In genomic region chr10:132166216-132166950, GRCh38 we compare ENCODE assay signal across 25 cellular contexts. TPM values are rescaled to one million over a fixed set of nuclear protein-coding genes. Genes with fewer than 3 reads are reported as not detected.
DNase-seq lines count a peak whose midpoint lies in the region; ATAC-seq and TF ChIP-seq lines count a peak whose summit lies in the region.
"Had no signal": no experiment of that assay in that cellular context is flagged by ENCODE, and none has a peak within 500 bp of the region (broad histone marks: within the 10 kb centered on the region; RNA-seq: fewer than 3 reads in every experiment).

No MANE protein-coding gene starts in this region.

- intact Hi-C loops in natural killer cell (cut with micrococcal nuclease), result loop anchor here (10.0 kb wide), 1 partner anchor 288 kb away; no protein-coding TSS in a partner anchor
- intact Hi-C loops in lower lobe of right lung (cut with DNase I), result no loop called here
- intact Hi-C loops in ascending aorta (cut with DNase I), result no loop called here

- H3K4me1 ChIP-seq in lower lobe of right lung (no peaks in the 10 kb centered on the region), ascending aorta (peaks cover 0 to 3% of the 10 kb centered on the region in 2 donors)
- H3K4me1 ChIP-seq: HAP-1 had no signal

- H3K36me3 ChIP-seq in lower lobe of right lung, result no peaks in the 10 kb centered on the region
- no peaks in the 10 kb centered on the region for H3K36me3 ChIP-seq in ascending aorta
- H3K36me3 ChIP-seq: HAP-1 had no signal

- no peaks in the 10 kb centered on the region for H3K27me3 Mint-ChIP-seq in T-helper 1 cell treated with Interleukin-12 subunit alpha and Interleukin-12 subunit beta and Interleukin-4 antibody, amounts not matched to agents 30 μg/mL and 1 μg/mL, for 36 hours (ENCODE audit: low read depth)
- H3K27me3 Mint-ChIP-seq in natural killer cell treated with Interleukin-12 subunit alpha and Interleukin-12 subunit beta and Interleukin-15 and Interleukin-18, amount 100 ng/mL, for 72 hours, result no peaks in the 10 kb centered on the region
- peaks cover 0 to 8% of the 10 kb centered on the region in 2 donors for H3K27me3 Mint-ChIP-seq in natural killer cell (ENCODE audit: low read depth in 2 of 2)
- H3K27me3 Mint-ChIP-seq: IgD-negative memory B cell had no signal

- H3K4me3 Mint-ChIP-seq in T-helper 1 cell treated with Interleukin-12 subunit alpha and Interleukin-12 subunit beta and Interleukin-4 antibody, amounts not matched to agents 30 μg/mL and 1 μg/mL, for 36 hours, result peak overlapping the region; percentile 6
- peak overlapping the region; percentile 51 for H3K4me3 Mint-ChIP-seq in natural killer cell treated with Interleukin-12 subunit alpha and Interleukin-12 subunit beta and Interleukin-15 and Interleukin-18, amount 100 ng/mL, for 72 hours
- no peak overlapping the region for H3K4me3 Mint-ChIP-seq in natural killer cell

- H3K27ac ChIP-seq in lower lobe of right lung (no peak overlapping the region), ascending aorta (no peak overlapping the region)
- H3K27ac ChIP-seq: 22Rv1, GM23248, HL-60, PC-9, RWPE1 had no signal

- H3K4me3 ChIP-seq in lower lobe of right lung (no peak overlapping the region), ascending aorta (no peak overlapping the region)
- H3K4me3 ChIP-seq: GM23248, HAP-1, PC-9 had no signal

- no peak for DNase-seq in T-helper 1 cell
- DNase-seq in natural killer cell treated with Interleukin-12 subunit alpha and Interleukin-12 subunit beta and Interleukin-15 and Interleukin-18, amount 100 ng/mL, for 72 hours (ENCODE audit: low spot score), result no peak
- DNase-seq in natural killer cell, result no peak
- peak; percentile 28 for DNase-seq in lower lobe of right lung
- no peak for DNase-seq in ascending aorta (ENCODE audit: low spot score in 2 of 2)
- no peak for DNase-seq in NK-92 treated with Interleukin-12 subunit alpha and Interleukin-12 subunit beta, amount 100 ng/mL, for 24 hours (lab: John Stamatoyannopoulos, UW)
- DNase-seq: AML-193, COR-L47, DMS 273 treated with DMSO at 0.1 percent for 48 hours, GM23248, Karpas-422, NCI-H1048, NCI-H1436, NCI-H2029, NCI-H345, NCI-H524 treated with DMSO at 0.1 percent for 48 hours, PC-9 had no signal

- peak overlapping the region; percentile 8 for H3K27ac Mint-ChIP-seq in T-helper 1 cell treated with Interleukin-12 subunit alpha and Interleukin-12 subunit beta and Interleukin-4 antibody, amounts not matched to agents 30 μg/mL and 1 μg/mL, for 36 hours
- H3K27ac Mint-ChIP-seq in natural killer cell treated with Interleukin-12 subunit alpha and Interleukin-12 subunit beta and Interleukin-15 and Interleukin-18, amount 100 ng/mL, for 72 hours, result peak overlapping the region in 1 of 2 donors; percentile 26
- no peak overlapping the region for H3K27ac Mint-ChIP-seq in natural killer cell

- peaks cover 24% of the 10 kb centered on the region for H3K4me1 Mint-ChIP-seq in T-helper 1 cell treated with Interleukin-12 subunit alpha and Interleukin-12 subunit beta and Interleukin-4 antibody, amounts not matched to agents 30 μg/mL and 1 μg/mL, for 36 hours (ENCODE audit: low read depth)
- peaks cover 16 to 18% of the 10 kb centered on the region in 2 donors for H3K4me1 Mint-ChIP-seq in natural killer cell treated with Interleukin-12 subunit alpha and Interleukin-12 subunit beta and Interleukin-15 and Interleukin-18, amount 100 ng/mL, for 72 hours (ENCODE audit: low read depth in 2 of 2)
- H3K4me1 Mint-ChIP-seq in natural killer cell, result peaks cover 10 to 15% of the 10 kb centered on the region in 2 donors

- H3K9me3 Mint-ChIP-seq in T-helper 1 cell treated with Interleukin-12 subunit alpha and Interleukin-12 subunit beta and Interleukin-4 antibody, amounts not matched to agents 30 μg/mL and 1 μg/mL, for 36 hours, result no peaks in the 10 kb centered on the region
- no peaks in the 10 kb centered on the region for H3K9me3 Mint-ChIP-seq in natural killer cell treated with Interleukin-12 subunit alpha and Interleukin-12 subunit beta and Interleukin-15 and Interleukin-18, amount 100 ng/mL, for 72 hours
- H3K9me3 Mint-ChIP-seq in natural killer cell, result no peaks in the 10 kb centered on the region
- H3K9me3 Mint-ChIP-seq: IgD-negative memory B cell had no signal

- H3K27me3 ChIP-seq in lower lobe of right lung (ENCODE audit: low read depth), result peaks cover 18% of the 10 kb centered on the region
- no peaks in the 10 kb centered on the region for H3K27me3 ChIP-seq in ascending aorta

- H3K36me3 Mint-ChIP-seq in T-helper 1 cell treated with Interleukin-12 subunit alpha and Interleukin-12 subunit beta and Interleukin-4 antibody, amounts not matched to agents 30 μg/mL and 1 μg/mL, for 36 hours (ENCODE audit: low read depth), result peaks cover 1% of the 10 kb centered on the region
- H3K36me3 Mint-ChIP-seq in natural killer cell treated with Interleukin-12 subunit alpha and Interleukin-12 subunit beta and Interleukin-15 and Interleukin-18, amount 100 ng/mL, for 72 hours, result peaks cover 6% of the 10 kb centered on the region
- no peaks in the 10 kb centered on the region for H3K36me3 Mint-ChIP-seq in natural killer cell
- H3K36me3 Mint-ChIP-seq: IgD-negative memory B cell had no signal

- ATAC-seq in natural killer cell treated with Interleukin-12 subunit alpha and Interleukin-12 subunit beta and Interleukin-15 and Interleukin-18, amount 100 ng/mL, for 72 hours, result no peak
- ATAC-seq in natural killer cell (no peak), lower lobe of right lung (no peak), HG02571 (IDR thresholded peaks at IDR 0.05; ENCODE audit: unreplicated experiment) (no peak)

- no peaks in the 10 kb centered on the region for H3K9me3 ChIP-seq in lower lobe of right lung
- no peaks in the 10 kb centered on the region for H3K9me3 ChIP-seq in ascending aorta
- H3K9me3 ChIP-seq: HAP-1 had no signal

- TF ChIP-seq CTCF in natural killer cell (IDR thresholded peaks at IDR 0.05), result no peak
- TF ChIP-seq CTCF in lower lobe of right lung (IDR thresholded peaks at IDR 0.05), result no peak
- no peak for TF ChIP-seq CTCF in ascending aorta (IDR thresholded peaks at IDR 0.05)

RNA-seq across cellular contexts. Expression of gene DPYSL4, which starts 20.4 kb away (rescaled TPM):
- total RNA-seq in natural killer cell treated with Interleukin-12 subunit alpha and Interleukin-12 subunit beta and Interleukin-15 and Interleukin-18, amount 100 ng/mL, for 72 hours, result 10 to 100 TPM in 1 of 2 donors, 1 to 10 TPM in 1; 6.5 to 19.2 TPM
- total RNA-seq in natural killer cell (1 to 10 TPM in 2 of 3 donors, under 1 TPM in 1; 0.40 to 1.3 (median 1.0) TPM), lower lobe of right lung (2.1 TPM), ascending aorta (not detected)
- total RNA-seq: HT1080 had no signal
